Comparison of ENCODE assay signal across 21 cellular contexts in the genomic region with DNA sequence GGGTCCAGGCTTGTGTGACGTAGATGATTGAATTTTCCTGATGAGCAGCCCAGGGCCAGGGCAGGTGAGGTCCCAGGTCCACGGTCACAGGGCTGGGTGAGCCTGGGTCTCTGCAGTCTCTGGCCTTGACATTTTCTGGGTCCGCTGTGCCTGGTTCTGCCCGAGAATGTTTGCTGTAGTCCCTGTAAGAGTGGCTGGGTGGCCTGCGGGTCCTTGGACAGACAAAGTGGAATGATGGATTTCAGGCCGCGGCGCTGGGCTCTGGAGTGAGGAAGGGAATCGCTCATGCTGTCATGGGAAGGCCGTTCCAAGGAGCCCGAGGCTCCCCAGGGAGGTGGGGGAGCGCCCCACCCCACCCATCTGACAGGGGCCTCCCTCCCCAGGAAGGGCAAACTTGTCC.
"Had no signal": no experiment of that assay in that cellular context is flagged by ENCODE, and none has a peak within 500 bp of the region (broad histone marks: within the 10 kb centered on the region; RNA-seq: fewer than 3 reads in every experiment).

No MANE protein-coding gene starts in this region.

- H3K36me3 ChIP-seq: MG63, SJSA1 had no signal

- DNase-seq: IMR-90, KG1, MG63, NCI-H1092, NCI-H1105 treated with DMSO at 0.1 percent for 48 hours, NCI-H1436, NCI-H187, NCI-H2029, NCI-H2081 treated with DMSO at 0.1 percent for 48 hours, NCI-H2171, NCI-H226, NCI-H446, NCI-H510A, NCI-H524 treated with DMSO at 0.1 percent for 48 hours, NCI-H69, NCI-H774, Right ventricle myocardium superior, SIG-M5 had no signal

- ATAC-seq: HepG2 had no signal

- H3K4me1 ChIP-seq: SJSA1 had no signal

- H3K4me3 ChIP-seq: MG63, SJSA1, SK-N-MC had no signal

- H3K27me3 ChIP-seq: MG63, SJSA1 had no signal

- H3K27ac ChIP-seq: SJSA1, SK-N-MC had no signal

- H3K9me3 ChIP-seq: MG63, SJSA1 had no signal
